21 cellular contexts compared by ENCODE assay signal in genomic region chr13:75299206-75299605, GRCh38.
DNase-seq lines count a peak whose midpoint lies in the region; ATAC-seq and TF ChIP-seq lines count a peak whose summit lies in the region.
"Had no signal": no experiment of that assay in that cellular context is flagged by ENCODE, and none has a peak within 500 bp of the region (broad histone marks: within the 10 kb centered on the region; RNA-seq: fewer than 3 reads in every experiment).

No MANE protein-coding gene starts in this region.

- no peak overlapping the region for H2AFZ ChIP-seq in PC-3 (ENCODE audit: low read length)

- intact Hi-C loops in left lung (cut with DNase I) = no loop called here
- intact Hi-C loops in PC-3 (cut with micrococcal nuclease) = no loop called here

- H3K9me2 ChIP-seq in PC-3 (replicated peaks; ENCODE audit: low read length) = no peaks in the 10 kb centered on the region

- H3K27ac Mint-ChIP-seq in stimulated activated naive CD8-positive, alpha-beta T cell treated with anti-CD3 and anti-CD28 coated beads, Interleukin-15, Interleukin-2, amounts not matched to agents 100 ng/mL and 50 ng/mL, for 24 hours = peak overlapping the region; percentile 86
- H3K27ac Mint-ChIP-seq in stimulated activated naive CD8-positive, alpha-beta T cell treated with anti-CD3 and anti-CD28 coated beads, Interleukin-15, amount 100 ng/mL, for 72 hours = no peak overlapping the region
- peak overlapping the region; percentile 84 for H3K27ac Mint-ChIP-seq in T-helper 17 cell
- H3K27ac Mint-ChIP-seq: dendritic cell treated with granulocyte-macrophage colony-stimulating factor and Interleukin-4, amounts not matched to agents 40 ng/mL and 50 ng/mL, for 4 days; IgD-negative memory B cell; WTC11 had no signal

- H3K9ac ChIP-seq in PC-3 (ENCODE audit: low read length) = no peak overlapping the region

- H3K27ac ChIP-seq in left lung (no peak overlapping the region), PC-3 (ENCODE audit: low read length) (no peak overlapping the region)

- no peaks in the 10 kb centered on the region for H3K27me3 ChIP-seq in left lung
- H3K27me3 ChIP-seq in PC-3 (ENCODE audit: low read length) = no peaks in the 10 kb centered on the region

- no peak for ATAC-seq in stimulated activated naive CD8-positive, alpha-beta T cell treated with anti-CD3 and anti-CD28 coated beads, Interleukin-15, amount 100 ng/mL, for 72 hours
- ATAC-seq in T-helper 17 cell (no peak), left lung (no peak), PC-3 (no peak)
- ATAC-seq: Right ventricle myocardium inferior, WTC11 had no signal

- no peaks in the 10 kb centered on the region for H3K4me1 ChIP-seq in left lung
- peaks cover 11% of the 10 kb centered on the region; the same call in 1 of the 2 replicates for H3K4me1 ChIP-seq in PC-3 (ENCODE audit: insufficient read depth, low read length)

- no peaks in the 10 kb centered on the region for H4K20me1 ChIP-seq in PC-3 (ENCODE audit: low read length)

- CTCF ChIA-PET in PC-3 (lab: Charles Lee) = no interaction called here

- no peaks in the 10 kb centered on the region for H3K79me2 ChIP-seq in PC-3 (ENCODE audit: low read length)

- no peak overlapping the region for H3K4me3 Mint-ChIP-seq in stimulated activated naive CD8-positive, alpha-beta T cell treated with anti-CD3 and anti-CD28 coated beads, Interleukin-15, Interleukin-2, amounts not matched to agents 100 ng/mL and 50 ng/mL, for 24 hours
- H3K4me3 Mint-ChIP-seq in stimulated activated naive CD8-positive, alpha-beta T cell treated with anti-CD3 and anti-CD28 coated beads, Interleukin-15, amount 100 ng/mL, for 72 hours = no peak overlapping the region
- H3K4me3 Mint-ChIP-seq in T-helper 17 cell = no peak overlapping the region
- H3K4me3 Mint-ChIP-seq: dendritic cell treated with granulocyte-macrophage colony-stimulating factor and Interleukin-4, amounts not matched to agents 40 ng/mL and 50 ng/mL, for 4 days; WTC11 had no signal

- BruUV-seq in PC-3 (replicated peaks; lab: Mats Ljungman, UMichigan) = no TSS peak

- H3K36me3 ChIP-seq in left lung (no peaks in the 10 kb centered on the region), PC-3 (ENCODE audit: low read depth, low read length) (no peaks in the 10 kb centered on the region)

- TF ChIP-seq CTCF in left lung (IDR thresholded peaks at IDR 0.05) = no peak
- TF ChIP-seq CTCF in PC-3 (conservative IDR thresholded peaks at IDR 0.05; ENCODE audit: low read depth, low read length) = no peak

- no peaks in the 10 kb centered on the region for H3K27me3 Mint-ChIP-seq in stimulated activated naive CD8-positive, alpha-beta T cell treated with anti-CD3 and anti-CD28 coated beads, Interleukin-15, Interleukin-2, amounts not matched to agents 100 ng/mL and 50 ng/mL, for 24 hours
- no peaks in the 10 kb centered on the region for H3K27me3 Mint-ChIP-seq in stimulated activated naive CD8-positive, alpha-beta T cell treated with anti-CD3 and anti-CD28 coated beads, Interleukin-15, amount 100 ng/mL, for 72 hours
- no peaks in the 10 kb centered on the region for H3K27me3 Mint-ChIP-seq in T-helper 17 cell
- H3K27me3 Mint-ChIP-seq: dendritic cell treated with granulocyte-macrophage colony-stimulating factor and Interleukin-4, amounts not matched to agents 40 ng/mL and 50 ng/mL, for 4 days had no signal

- no peak overlapping the region for H3K4me2 ChIP-seq in PC-3 (ENCODE audit: low read length)

- peaks cover 70% of the 10 kb centered on the region for H3K36me3 Mint-ChIP-seq in stimulated activated naive CD8-positive, alpha-beta T cell treated with anti-CD3 and anti-CD28 coated beads, Interleukin-15, Interleukin-2, amounts not matched to agents 100 ng/mL and 50 ng/mL, for 24 hours (ENCODE audit: low read depth)
- peaks cover 10% of the 10 kb centered on the region for H3K36me3 Mint-ChIP-seq in T-helper 17 cell (ENCODE audit: low read depth)

- no peaks in the 10 kb centered on the region for H3K9me3 Mint-ChIP-seq in stimulated activated naive CD8-positive, alpha-beta T cell treated with anti-CD3 and anti-CD28 coated beads, Interleukin-15, Interleukin-2, amounts not matched to agents 100 ng/mL and 50 ng/mL, for 24 hours
- H3K9me3 Mint-ChIP-seq in stimulated activated naive CD8-positive, alpha-beta T cell treated with anti-CD3 and anti-CD28 coated beads, Interleukin-15, amount 100 ng/mL, for 72 hours = peaks cover 0 to under 1% of the 10 kb centered on the region in 2 donors
- H3K9me3 Mint-ChIP-seq: IgD-negative memory B cell, WTC11 had no signal

- H3K4me3 ChIP-seq in left lung (no peak overlapping the region), PC-3 (ENCODE audit: low read length) (no peak overlapping the region)
- H3K4me3 ChIP-seq: lung, smooth muscle cell had no signal

- H3K9me3 ChIP-seq in T-helper 17 cell (ENCODE audit: control insufficient read depth, low read length, poor library complexity, severe bottlenecking) (no peaks in the 10 kb centered on the region), left lung (no peaks in the 10 kb centered on the region), PC-3 (ENCODE audit: low read length) (no peaks in the 10 kb centered on the region)

- POLR2A ChIA-PET in PC-3 (lab: Charles Lee; ENCODE audit: unreplicated experiment) = no interaction called here

- no peak for DNase-seq in stimulated activated naive CD8-positive, alpha-beta T cell treated with anti-CD3 and anti-CD28 coated beads, Interleukin-15, amount 100 ng/mL, for 72 hours
- DNase-seq in T-helper 17 cell (no peak), left kidney (ENCODE audit: low read depth, low spot score) (peak; percentile 38), dedifferentiated amniotic fluid mesenchymal stem cell (ENCODE audit: extremely low spot score) (no peak), left lung (no peak), NAMALWA (ENCODE audit: low spot score) (no peak), PC-3 (no peak)
- DNase-seq: activated CD4-positive, alpha-beta T cell treated with anti-CD3 and anti-CD28 coated beads, Interleukin-2, amount 50 U/mL, for 4 hours; activated naive CD4-positive, alpha-beta T cell treated with Interleukin-2 at 50 U/mL for 16 hours; NCI-H1417; NCI-H2081 treated with DMSO at 0.1 percent for 48 hours; NCI-H446 treated with DMSO at 0.1 percent for 48 hours; retina; stimulated activated CD4-positive, alpha-beta T cell treated with anti-CD3 and anti-CD28 coated beads, Interleukin-2, amount 100 ng/mL, for 24 hours had no signal

- H3F3A ChIP-seq in PC-3 (ENCODE audit: low read length, unreplicated experiment) = no peaks in the 10 kb centered on the region

- H3K4me1 Mint-ChIP-seq in stimulated activated naive CD8-positive, alpha-beta T cell treated with anti-CD3 and anti-CD28 coated beads, Interleukin-15, Interleukin-2, amounts not matched to agents 100 ng/mL and 50 ng/mL, for 24 hours (ENCODE audit: low read depth) = peaks cover 67% of the 10 kb centered on the region
- H3K4me1 Mint-ChIP-seq in stimulated activated naive CD8-positive, alpha-beta T cell treated with anti-CD3 and anti-CD28 coated beads, Interleukin-15, amount 100 ng/mL, for 72 hours = peaks cover 42% of the 10 kb centered on the region
- peaks cover 23% of the 10 kb centered on the region for H3K4me1 Mint-ChIP-seq in T-helper 17 cell
- H3K4me1 Mint-ChIP-seq: WTC11 had no signal

Comparison
In these comparisons a context has a peak if more than half of its experiments do, and no peak if none do; other contexts are left out.
1. H3K27ac Mint-ChIP-seq: peak in stimulated activated naive CD8-positive, alpha-beta T cell treated with anti-CD3 and anti-CD28 coated beads, Interleukin-15, Interleukin-2, amounts not matched to agents 100 ng/mL and 50 ng/mL, for 24 hours (single experiment) and T-helper 17 cell (single experiment); none in stimulated activated naive CD8-positive, alpha-beta T cell treated with anti-CD3 and anti-CD28 coated beads, Interleukin-15, amount 100 ng/mL, for 72 hours (0 of 2).